Comparison of ENCODE assay signal across 20 cellular contexts in genomic region chr1:233356705-233356987, GRCh38.
DNase-seq lines count a peak whose midpoint lies in the region; ATAC-seq lines count a peak whose summit lies in the region.
"Had no signal": no experiment of that assay in that cellular context is flagged by ENCODE, and none has a peak within 500 bp of the region (broad histone marks: within the 10 kb centered on the region; RNA-seq: fewer than 3 reads in every experiment).

No MANE protein-coding gene starts in this region.

- no peaks in the 10 kb centered on the region for H3K36me3 Mint-ChIP-seq in stimulated activated naive CD8-positive, alpha-beta T cell treated with anti-CD3 and anti-CD28 coated beads, Interleukin-15, Interleukin-2, amounts not matched to agents 100 ng/mL and 50 ng/mL, for 24 hours (ENCODE audit: low read depth)
- H3K36me3 Mint-ChIP-seq: activated naive CD8-positive, alpha-beta T cell treated with anti-CD3 and anti-CD28 coated beads, Interleukin-2, amount 10 ng/mL, durations not matched to agents 7 days and 5 days; immature natural killer cell had no signal

- H3K27ac Mint-ChIP-seq in stimulated activated naive CD8-positive, alpha-beta T cell treated with anti-CD3 and anti-CD28 coated beads, Interleukin-15, Interleukin-2, amounts not matched to agents 100 ng/mL and 50 ng/mL, for 24 hours, result peak overlapping the region; percentile 13
- H3K27ac Mint-ChIP-seq: activated naive CD8-positive, alpha-beta T cell treated with anti-CD3 and anti-CD28 coated beads, Interleukin-2, amount 10 ng/mL, durations not matched to agents 7 days and 5 days; endodermal cell; H9; immature natural killer cell; T-helper 1 cell treated with Interleukin-12 subunit alpha and Interleukin-12 subunit beta and Interleukin-4 antibody, amounts not matched to agents 30 μg/mL and 1 μg/mL, for 36 hours had no signal

- H3K27me3 Mint-ChIP-seq in stimulated activated naive CD8-positive, alpha-beta T cell treated with anti-CD3 and anti-CD28 coated beads, Interleukin-15, Interleukin-2, amounts not matched to agents 100 ng/mL and 50 ng/mL, for 24 hours, result peaks cover 3% of the 10 kb centered on the region

- DNase-seq in stimulated activated naive CD8-positive, alpha-beta T cell treated with anti-CD3 and anti-CD28 coated beads, Interleukin-15, Interleukin-2, amounts not matched to agents 100 U/mL and 50 U/mL, for 24 hours, result no peak
- DNase-seq in glomerular visceral epithelial cell (ENCODE audit: extremely low spot score) (no peak), anterior cingulate cortex (lab: John Stamatoyannopoulos, UW) (no peak), kidney glomerular epithelial cell (lab: John Stamatoyannopoulos, UW) (no peak), NCI-H1694 treated with DMSO at 0.1 percent for 48 hours (lab: John Stamatoyannopoulos, UW) (no peak)
- DNase-seq: activated naive CD8-positive, alpha-beta T cell treated with anti-CD3 and anti-CD28 coated beads, Interleukin-2, amount 10 ng/mL, durations not matched to agents 7 days and 5 days; body of pancreas; endodermal cell; H9; lower lobe of right lung; NCI-H1694; NCI-H82; PC-3; SIG-M5; testis had no signal

- peaks cover 21% of the 10 kb centered on the region for H3K4me1 Mint-ChIP-seq in stimulated activated naive CD8-positive, alpha-beta T cell treated with anti-CD3 and anti-CD28 coated beads, Interleukin-15, Interleukin-2, amounts not matched to agents 100 ng/mL and 50 ng/mL, for 24 hours (ENCODE audit: low read depth)
- H3K4me1 Mint-ChIP-seq: immature natural killer cell had no signal

- no peak overlapping the region for H3K4me3 Mint-ChIP-seq in stimulated activated naive CD8-positive, alpha-beta T cell treated with anti-CD3 and anti-CD28 coated beads, Interleukin-15, Interleukin-2, amounts not matched to agents 100 ng/mL and 50 ng/mL, for 24 hours
- H3K4me3 Mint-ChIP-seq: activated naive CD8-positive, alpha-beta T cell treated with anti-CD3 and anti-CD28 coated beads, Interleukin-2, amount 10 ng/mL, durations not matched to agents 7 days and 5 days; endodermal cell; H9; immature natural killer cell; T-helper 1 cell treated with Interleukin-12 subunit alpha and Interleukin-12 subunit beta and Interleukin-4 antibody, amounts not matched to agents 30 μg/mL and 1 μg/mL, for 36 hours had no signal

- no peaks in the 10 kb centered on the region for H3K9me3 Mint-ChIP-seq in stimulated activated naive CD8-positive, alpha-beta T cell treated with anti-CD3 and anti-CD28 coated beads, Interleukin-15, Interleukin-2, amounts not matched to agents 100 ng/mL and 50 ng/mL, for 24 hours
- H3K9me3 Mint-ChIP-seq: activated naive CD8-positive, alpha-beta T cell treated with anti-CD3 and anti-CD28 coated beads, Interleukin-2, amount 10 ng/mL, durations not matched to agents 7 days and 5 days; endodermal cell; H9; immature natural killer cell; T-helper 1 cell treated with Interleukin-12 subunit alpha and Interleukin-12 subunit beta and Interleukin-4 antibody, amounts not matched to agents 30 μg/mL and 1 μg/mL, for 36 hours had no signal

- ATAC-seq in stimulated activated naive CD8-positive, alpha-beta T cell treated with anti-CD3 and anti-CD28 coated beads, Interleukin-15, Interleukin-2, amounts not matched to agents 100 U/mL and 50 U/mL, for 24 hours, result no peak
- ATAC-seq in GM21825 (IDR thresholded peaks at IDR 0.05; ENCODE audit: unreplicated experiment) (peak; percentile 25), HG03442 (IDR thresholded peaks at IDR 0.05; ENCODE audit: unreplicated experiment) (peak; percentile 32)
- ATAC-seq: body of pancreas, lower lobe of right lung, PC-3 had no signal
